8 cellular contexts compared by ENCODE assay signal in genomic region chr3:14431928-14432834, GRCh38. TPM values are rescaled to one million over a fixed set of nuclear protein-coding genes. Genes with fewer than 3 reads are reported as not detected.
DNase-seq lines count a peak whose midpoint lies in the region; ATAC-seq and TF ChIP-seq lines count a peak whose summit lies in the region.

No MANE protein-coding gene starts in this region.

- intact Hi-C loops in transverse colon (cut with DNase I; ENCODE audit: low total_unique reads), result no loop called here

- peak overlapping the region; percentile 56 for H4K8ac ChIP-seq in trophoblast cell (ENCODE audit: low read depth, low read length)

- peak overlapping the region; percentile 19 for H4K12ac ChIP-seq in trophoblast cell (ENCODE audit: low read depth, low read length)

- H2BK5ac ChIP-seq in trophoblast cell (ENCODE audit: low read depth, low read length, poor library complexity), result peak overlapping the region; percentile 88

- peak overlapping the region in 7 of 10 experiments; percentile 11 to 53 (median 35); a peak in 11 of 20 replicates for H3K4me3 ChIP-seq in BLaER1 treated with 17β-estradiol and CSF1 and Interleukin-3, amounts not matched to agents 10 nM and 100 nM
- H3K4me3 ChIP-seq in trophoblast cell (ENCODE audit: low read depth, low read length), result no peak overlapping the region
- H3K4me3 ChIP-seq in transverse colon, result no peak overlapping the region

- H3K4me2 ChIP-seq in BLaER1 treated with 17β-estradiol and CSF1 and Interleukin-3, amounts not matched to agents 10 nM and 100 nM, result peak overlapping the region; percentile 74 to 99 (median 88)
- H3K4me2 ChIP-seq in trophoblast cell (ENCODE audit: low read length), result peak overlapping the region; percentile 52

- peak overlapping the region; percentile 86 for H3K14ac ChIP-seq in trophoblast cell (ENCODE audit: low read length)

- peak overlapping the region; percentile 81 for H2AK5ac ChIP-seq in trophoblast cell (ENCODE audit: low read length)

- peak overlapping the region; percentile 89 for H3K18ac ChIP-seq in trophoblast cell (ENCODE audit: low read length)

- WGBS in trophoblast cell (ENCODE audit: extremely low coverage, insufficient coverage, insufficient read length), result no CpG with 5 or more reads among the region's 14 CpGs
- 28% methylated on average over 14 of the region's 14 CpGs; no CpG with 5 or more reads in 1 of the 2 donors for WGBS in transverse colon (ENCODE audit: low coverage in 1 of 2), 2 donors

- no peak for TF ChIP-seq CTCF in transverse colon (IDR thresholded peaks at IDR 0.05)

- peaks cover 28% of the 10 kb centered on the region for H3K79me1 ChIP-seq in trophoblast cell (ENCODE audit: low read length)

- H3K79me2 ChIP-seq in trophoblast cell (ENCODE audit: control insufficient read depth, insufficient read depth, low read length, poor library complexity), result peaks cover 14% of the 10 kb centered on the region

- DNase-seq in activated effector memory CD4-positive, alpha-beta T cell treated with anti-CD3 and anti-CD28 coated beads, Interleukin-2, amount 50 U/mL, for 16 hours, result peak; percentile 98
- DNase-seq in germinal center (ENCODE audit: low spot score) (peak; percentile 88), trophoblast cell (peak; percentile 92 to 98), transverse colon (peak; percentile 93)

- no peak overlapping the region for H3K23ac ChIP-seq in trophoblast cell (ENCODE audit: low read length)

- peak overlapping the region; percentile 68 for H3K4ac ChIP-seq in trophoblast cell (ENCODE audit: low read depth, low read length)

- peak overlapping the region; percentile 94 for H4K91ac ChIP-seq in trophoblast cell (ENCODE audit: low read depth, low read length)

- peak overlapping the region; percentile 56 for H2AFZ ChIP-seq in trophoblast cell (ENCODE audit: insufficient read depth, low read length, poor library complexity)

- peak overlapping the region; percentile 52 to 81 (median 72) for H3K9ac ChIP-seq in BLaER1 treated with 17β-estradiol and CSF1 and Interleukin-3, amounts not matched to agents 10 nM and 100 nM
- peak overlapping the region; percentile 5 for H3K9ac ChIP-seq in trophoblast cell (ENCODE audit: low read length)

- H3K9me3 ChIP-seq in BLaER1 treated with 17β-estradiol and CSF1 and Interleukin-3, amounts not matched to agents 10 nM and 100 nM (replicated peaks in 1 of 11), result no peaks in the 10 kb centered on the region
- H3K9me3 ChIP-seq in trophoblast cell (ENCODE audit: insufficient read depth, low read depth, low read length), result no peaks in the 10 kb centered on the region
- H3K9me3 ChIP-seq in transverse colon, result no peaks in the 10 kb centered on the region

- ATAC-seq in GM19324 (IDR thresholded peaks at IDR 0.05; ENCODE audit: low FRiP score, unreplicated experiment) (peak; percentile 92), HG03432 (IDR thresholded peaks at IDR 0.05; ENCODE audit: unreplicated experiment) (peak; percentile 83)

- peak overlapping the region; percentile 97 for H2BK12ac ChIP-seq in trophoblast cell (ENCODE audit: low read length)

- peaks cover 73 to 98% (median 90%) of the 10 kb centered on the region in 10 experiments for H3K4me1 ChIP-seq in BLaER1 treated with 17β-estradiol and CSF1 and Interleukin-3, amounts not matched to agents 10 nM and 100 nM
- H3K4me1 ChIP-seq in trophoblast cell (ENCODE audit: control insufficient read depth in 1 of 2, insufficient read depth in 2 of 2, low read length in 2 of 2) (peaks cover 42 to 52% of the 10 kb centered on the region in 2 experiments), transverse colon (peaks cover 32 to 65% (median 35%) of the 10 kb centered on the region in 4 donors)

- peaks cover 0 to 97% (median 92%) of the 10 kb centered on the region in 11 experiments; a peak in 19 of 22 replicates for H4K20me1 ChIP-seq in BLaER1 treated with 17β-estradiol and CSF1 and Interleukin-3, amounts not matched to agents 10 nM and 100 nM

- TF ChIP-seq POLR2A in Raji (IDR thresholded peaks at IDR 0.05; ENCODE audit: insufficient read depth, low read depth, low read length), result 0 out of 2 replicates have a peak, but pooled peaks have one; percentile 22
- TF ChIP-seq POLR2A in transverse colon (IDR thresholded peaks at IDR 0.05), result no peak

- H3K36me3 ChIP-seq in BLaER1 treated with 17β-estradiol and CSF1 and Interleukin-3, amounts not matched to agents 10 nM and 100 nM, result peaks cover 0 to 28% (median 0%) of the 10 kb centered on the region in 11 experiments; a peak in 9 of 22 replicates
- H3K36me3 ChIP-seq in trophoblast cell (ENCODE audit: control insufficient read depth in 1 of 2, insufficient read depth in 2 of 2, low read length in 2 of 2) (peaks cover 13 to 19% of the 10 kb centered on the region in 2 experiments), transverse colon (no peaks in the 10 kb centered on the region)

- in situ Hi-C loops in transverse colon (cut with MboI; ENCODE audit: low pct_ligation_motif_present in 1 of 4, low pct_unique_long_range_greater_than_20kb in 1 of 4, low sequenced_read_pairs in 3 of 4), result no loop called here

- TF ChIP-seq EP300 in transverse colon (IDR thresholded peaks at IDR 0.05; ENCODE audit: low read depth), result no peak

- peak overlapping the region; percentile 89 for H2BK120ac ChIP-seq in trophoblast cell (ENCODE audit: insufficient read depth, low read length, poor library complexity)

- H3K27ac ChIP-seq in BLaER1 treated with 17β-estradiol and CSF1 and Interleukin-3, amounts not matched to agents 10 nM and 100 nM, result peak overlapping the region; percentile 61 to 90 (median 78)
- peak overlapping the region; percentile 91 for H3K27ac ChIP-seq in trophoblast cell (ENCODE audit: low read depth, low read length)
- peak overlapping the region; percentile 70 to 80 (median 76) for H3K27ac ChIP-seq in transverse colon

- no peaks in the 10 kb centered on the region for H3K27me3 ChIP-seq in BLaER1 treated with 17β-estradiol and CSF1 and Interleukin-3, amounts not matched to agents 10 nM and 100 nM
- no peaks in the 10 kb centered on the region for H3K27me3 ChIP-seq in trophoblast cell (ENCODE audit: insufficient read depth, low read length)
- H3K27me3 ChIP-seq in transverse colon, result no peaks in the 10 kb centered on the region

RNA-seq across cellular contexts. Expression of gene SLC6A6, which starts 29.8 kb away (rescaled TPM):
- 64.5 and 69.3 TPM in 2 replicates for polyA plus RNA-seq in trophoblast cell (2013)
- total RNA-seq in transverse colon, result 10 to 100 TPM in 1 of 4 donors, 1 to 10 TPM in 3; 4.4 to 10.5 (median 7.7) TPM

Comparison
In these comparisons a context has a peak if more than half of its experiments do, and no peak if none do; other contexts are left out.
1. H3K4me3 ChIP-seq: peak in BLaER1 treated with 17β-estradiol and CSF1 and Interleukin-3, amounts not matched to agents 10 nM and 100 nM (7 of 10); none in trophoblast cell (single experiment) and transverse colon (0 of 4).
2. Peak in every context shown above with its lines, with median percentiles within 50 percentile points of each other: H3K27ac ChIP-seq and DNase-seq.